ENCODE assay signal across 16 cellular contexts in the genomic region with DNA sequence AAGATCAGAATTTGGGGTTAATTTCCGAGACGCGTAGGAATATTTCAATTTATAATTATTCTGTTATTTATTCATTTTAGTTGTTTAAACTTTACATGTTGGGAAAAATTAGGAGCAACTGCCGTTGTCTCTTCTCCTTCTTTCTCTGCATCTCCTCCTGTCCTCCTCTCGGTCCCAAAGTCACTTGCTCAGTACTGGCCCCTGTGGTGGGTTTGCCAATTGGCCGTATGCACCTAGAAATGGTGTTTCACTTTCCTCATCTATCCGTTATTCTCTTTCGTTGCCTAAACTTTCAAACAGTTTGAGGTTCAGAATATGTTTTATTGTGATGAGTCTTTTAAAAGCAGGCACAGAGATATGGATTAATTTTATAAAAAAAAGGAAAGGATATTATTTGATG.
DNase-seq lines count a peak whose midpoint lies in the region; ATAC-seq and TF ChIP-seq lines count a peak whose summit lies in the region.
"Had no signal": no experiment of that assay in that cellular context is flagged by ENCODE, and none has a peak within 500 bp of the region (broad histone marks: within the 10 kb centered on the region; RNA-seq: fewer than 3 reads in every experiment).

No MANE protein-coding gene starts in this region.

- H3K4me1 Mint-ChIP-seq in CD8-positive, alpha-beta memory T cell = peaks cover 13 to 24% (median 19%) of the 10 kb centered on the region in 3 donors

- H3K4me2 ChIP-seq in SK-N-SH = no peak overlapping the region
- H3K4me2 ChIP-seq: BLaER1 treated with 17β-estradiol and CSF1 and Interleukin-3, amounts not matched to agents 10 nM and 100 nM had no signal

- H3K4me3 ChIP-seq in SK-N-SH (ENCODE audit: low read depth in 2 of 2, low read length in 1 of 2) (no peak overlapping the region), foreskin fibroblast (ENCODE audit: low read depth in 1 of 2, low read length in 2 of 2) (no peak overlapping the region)
- H3K4me3 ChIP-seq in CD8-positive, alpha-beta memory T cell (ENCODE audit: low read length) = no peak overlapping the region
- H3K4me3 ChIP-seq: BLaER1 treated with 17β-estradiol and CSF1 and Interleukin-3, amounts not matched to agents 10 nM and 100 nM; prostate gland had no signal

- H3K4me3 Mint-ChIP-seq in CD8-positive, alpha-beta memory T cell = no peak overlapping the region

- TF ChIP-seq EP300 in SK-N-SH (IDR thresholded peaks at IDR 0.05; ENCODE audit: borderline replicate concordance in 1 of 2, low read depth in 1 of 2, low read length in 1 of 2) = no peak

- TF ChIP-seq CTCF in GM12874 (IDR thresholded peaks at IDR 0.05; ENCODE audit: insufficient read depth, low read depth, low read length) (peak; percentile 46; the same call in 1 of the 2 replicates), SK-N-SH (IDR thresholded peaks at IDR 0.05) (peak; percentile 46), foreskin fibroblast (IDR thresholded peaks at IDR 0.05; ENCODE audit: low read depth, low read length) (peak; percentile 9)

- no peak overlapping the region for H2AFZ ChIP-seq in SK-N-SH (ENCODE audit: low read depth)

- no peaks in the 10 kb centered on the region for H3K9me3 ChIP-seq in SK-N-SH
- H3K9me3 ChIP-seq in CD8-positive, alpha-beta memory T cell (ENCODE audit: low read length) = no peaks in the 10 kb centered on the region
- H3K9me3 ChIP-seq: prostate gland had no signal

- no peaks in the 10 kb centered on the region for H3K79me2 ChIP-seq in SK-N-SH (ENCODE audit: insufficient read depth)

- no peak for TF ChIP-seq RAD21 in SK-N-SH (IDR thresholded peaks at IDR 0.05; ENCODE audit: low read length)

- no peaks in the 10 kb centered on the region for H3K9me2 ChIP-seq in SK-N-SH

- no peaks in the 10 kb centered on the region for H3K9me3 Mint-ChIP-seq in CD8-positive, alpha-beta memory T cell

- no peak overlapping the region for H3K27ac ChIP-seq in SK-N-SH (ENCODE audit: low read depth in 2 of 2, low read length in 1 of 2)
- H3K27ac ChIP-seq in CD8-positive, alpha-beta memory T cell (ENCODE audit: low read depth, low read length) = no peak overlapping the region
- H3K27ac ChIP-seq: BLaER1 treated with 17β-estradiol and CSF1 and Interleukin-3, amounts not matched to agents 10 nM and 100 nM; epithelial cell of prostate; prostate gland had no signal

- no peak overlapping the region for H3K9ac ChIP-seq in SK-N-SH
- H3K9ac ChIP-seq: BLaER1 treated with 17β-estradiol and CSF1 and Interleukin-3, amounts not matched to agents 10 nM and 100 nM had no signal

- no peaks in the 10 kb centered on the region for H3K4me1 ChIP-seq in SK-N-SH (ENCODE audit: control insufficient read depth in 1 of 2, insufficient read depth in 2 of 2, low read depth in 1 of 2, low read length in 1 of 2)
- H3K4me1 ChIP-seq in CD8-positive, alpha-beta memory T cell (ENCODE audit: insufficient read depth, low read length) = peaks cover 16% of the 10 kb centered on the region
- H3K4me1 ChIP-seq: prostate gland had no signal

- intact Hi-C loops in left colon (cut with DNase I, micrococcal nuclease) = no loop called here

- peaks cover 9% of the 10 kb centered on the region; the same call in 1 of the 2 replicates for H3K27me3 ChIP-seq in SK-N-SH (ENCODE audit: insufficient read depth)
- peaks cover 13% of the 10 kb centered on the region for H3K27me3 ChIP-seq in CD8-positive, alpha-beta memory T cell (ENCODE audit: insufficient read depth, low read length, poor library complexity, severe bottlenecking)

- H3K36me3 Mint-ChIP-seq in CD8-positive, alpha-beta memory T cell = no peaks in the 10 kb centered on the region

- POLR2A ChIA-PET in SK-N-SH (lab: Yijun Ruan, JAX) = no interaction called here
- POLR2A ChIA-PET in CD8-positive, alpha-beta memory T cell (lab: Charles Lee) = no interaction called here

- no peak for ATAC-seq in left colon

- no peak overlapping the region for H3K27ac Mint-ChIP-seq in CD8-positive, alpha-beta memory T cell

- CTCF ChIA-PET in SK-N-SH (lab: Yijun Ruan, JAX) = interaction anchor here (0.6 to 4.6 kb wide), 7 partner anchors 9 to 1618 kb away, joined by 3 to 19 read pairs (median 4); no protein-coding TSS in a partner anchor
- CTCF ChIA-PET in CD8-positive, alpha-beta memory T cell (lab: Charles Lee) = no interaction called here

- H3K36me3 ChIP-seq in SK-N-SH (replicated peaks in 1 of 2; ENCODE audit: control insufficient read depth in 1 of 2, insufficient read depth in 2 of 2, low read length in 1 of 2) = no peaks in the 10 kb centered on the region
- H3K36me3 ChIP-seq in CD8-positive, alpha-beta memory T cell (ENCODE audit: insufficient read depth, low read length) = no peaks in the 10 kb centered on the region
- H3K36me3 ChIP-seq: BLaER1 treated with 17β-estradiol and CSF1 and Interleukin-3, amounts not matched to agents 10 nM and 100 nM; prostate gland had no signal

- in situ Hi-C loops in ACHN (cut with HindIII; ENCODE audit: low pct_ligation_motif_present, low pct_unique_long_range_greater_than_20kb, low sequenced_read_pairs) = no loop called here

- no peaks in the 10 kb centered on the region for H4K20me1 ChIP-seq in SK-N-SH (ENCODE audit: insufficient read depth)

- 31% methylated on average over 8 of the region's 8 CpGs for WGBS in SK-N-SH (ENCODE audit: low lambda C conversion rate)

- H3K27me3 Mint-ChIP-seq in CD8-positive, alpha-beta memory T cell = peaks cover 14 to 56% of the 10 kb centered on the region in 2 donors

- no peaks in the 10 kb centered on the region for H3F3A ChIP-seq in SK-N-SH (replicated peaks; ENCODE audit: insufficient read depth)

- DNase-seq in ACHN (peak; percentile 4), SK-N-SH (peak; percentile 4), foreskin fibroblast (no peak), NCI-H446 treated with DMSO at 0.1 percent for 48 hours (lab: John Stamatoyannopoulos, UW) (no peak), putamen (ENCODE audit: low spot score) (no peak), left colon (no peak)
- no peak for DNase-seq in CD8-positive, alpha-beta memory T cell
- DNase-seq: GF-D8, IMR-90, midbrain, NCI-H2081 treated with DMSO at 0.1 percent for 48 hours, T-helper 1 cell had no signal

TF ChIP-seq in SK-N-SH, 30 proteins besides CTCF, POLR2A, EP300 and RAD21:
- TF ChIP-seq CHD2 (IDR thresholded peaks at IDR 0.05; ENCODE audit: low read length, partially characterized antibody) = no peak
- TF ChIP-seq YY1 (IDR thresholded peaks at IDR 0.05; ENCODE audit: low read depth) = no peak
- TF ChIP-seq FOSL2 (IDR thresholded peaks at IDR 0.05; ENCODE audit: borderline replicate concordance, low read depth) = no peak
- TF ChIP-seq POLR2AphosphoS5 (IDR thresholded peaks at IDR 0.05; ENCODE audit: low read depth, low read length) = no peak
- no peak for TF ChIP-seq ELF1 (IDR thresholded peaks at IDR 0.05)
- TF ChIP-seq NRF1 (IDR thresholded peaks at IDR 0.05; ENCODE audit: low read depth, low read length) = no peak
- no peak for TF ChIP-seq SIN3A (IDR thresholded peaks at IDR 0.05; ENCODE audit: borderline replicate concordance, low read depth, low read length)
- TF ChIP-seq MXI1 (IDR thresholded peaks at IDR 0.05; ENCODE audit: low read depth, low read length) = no peak
- TF ChIP-seq TAF1 (IDR thresholded peaks at IDR 0.05; ENCODE audit: borderline replicate concordance, low read depth, low read length) = no peak
- no peak for TF ChIP-seq RXRA (IDR thresholded peaks at IDR 0.05; ENCODE audit: borderline replicate concordance, low read depth)
- no peak for TF ChIP-seq GATA2 (CRISPR knock-in tag; IDR thresholded peaks at IDR 0.05)
- TF ChIP-seq, protein P1, sequence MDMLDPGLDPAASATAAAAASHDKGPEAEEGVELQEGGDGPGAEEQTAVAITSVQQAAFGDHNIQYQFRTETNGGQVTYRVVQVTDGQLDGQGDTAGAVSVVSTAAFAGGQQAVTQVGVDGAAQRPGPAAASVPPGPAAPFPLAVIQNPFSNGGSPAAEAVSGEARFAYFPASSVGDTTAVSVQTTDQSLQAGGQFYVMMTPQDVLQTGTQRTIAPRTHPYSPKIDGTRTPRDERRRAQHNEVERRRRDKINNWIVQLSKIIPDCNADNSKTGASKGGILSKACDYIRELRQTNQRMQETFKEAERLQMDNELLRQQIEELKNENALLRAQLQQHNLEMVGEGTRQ (IDR thresholded peaks at IDR 0.05; ENCODE audit: borderline replicate concordance, low read depth, low read length) = no peak
- no peak for TF ChIP-seq TCF12 (IDR thresholded peaks at IDR 0.05)
- TF ChIP-seq, protein P2, sequence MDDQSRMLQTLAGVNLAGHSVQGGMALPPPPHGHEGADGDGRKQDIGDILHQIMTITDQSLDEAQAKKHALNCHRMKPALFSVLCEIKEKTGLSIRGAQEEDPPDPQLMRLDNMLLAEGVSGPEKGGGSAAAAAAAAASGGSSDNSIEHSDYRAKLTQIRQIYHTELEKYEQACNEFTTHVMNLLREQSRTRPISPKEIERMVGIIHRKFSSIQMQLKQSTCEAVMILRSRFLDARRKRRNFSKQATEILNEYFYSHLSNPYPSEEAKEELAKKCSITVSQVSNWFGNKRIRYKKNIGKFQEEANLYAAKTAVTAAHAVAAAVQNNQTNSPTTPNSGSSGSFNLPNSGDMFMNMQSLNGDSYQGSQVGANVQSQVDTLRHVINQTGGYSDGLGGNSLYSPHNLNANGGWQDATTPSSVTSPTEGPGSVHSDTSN (IDR thresholded peaks at IDR 0.05) = no peak
- TF ChIP-seq, protein P3, sequence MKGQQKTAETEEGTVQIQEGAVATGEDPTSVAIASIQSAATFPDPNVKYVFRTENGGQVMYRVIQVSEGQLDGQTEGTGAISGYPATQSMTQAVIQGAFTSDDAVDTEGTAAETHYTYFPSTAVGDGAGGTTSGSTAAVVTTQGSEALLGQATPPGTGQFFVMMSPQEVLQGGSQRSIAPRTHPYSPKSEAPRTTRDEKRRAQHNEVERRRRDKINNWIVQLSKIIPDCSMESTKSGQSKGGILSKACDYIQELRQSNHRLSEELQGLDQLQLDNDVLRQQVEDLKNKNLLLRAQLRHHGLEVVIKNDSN (IDR thresholded peaks at IDR 0.05; ENCODE audit: borderline replicate concordance, low read depth) = no peak
- no peak for TF ChIP-seq SMC3 (IDR thresholded peaks at IDR 0.05; ENCODE audit: low read depth, low read length)
- no peak for TF ChIP-seq MEF2A (IDR thresholded peaks at IDR 0.05; ENCODE audit: borderline replicate concordance, low read depth)
- no peak for TF ChIP-seq TEAD4 (IDR thresholded peaks at IDR 0.05; ENCODE audit: borderline replicate concordance, insufficient read depth)
- no peak for TF ChIP-seq FOXJ3 (CRISPR knock-in tag; IDR thresholded peaks at IDR 0.05)

Comparison
In these comparisons a context has a peak if more than half of its experiments do, and no peak if none do; other contexts are left out.
1. DNase-seq: peak in ACHN (single experiment) and SK-N-SH (single experiment); none in foreskin fibroblast (0 of 2), NCI-H446 treated with DMSO at 0.1 percent for 48 hours (single experiment), putamen (single experiment), left colon (0 of 2) and CD8-positive, alpha-beta memory T cell (0 of 5).
2. Peak in every context shown above with its lines, with median percentiles within 50 percentile points of each other: CTCF ChIP-seq.